22 cellular contexts compared by ENCODE assay signal in genomic region chr12:62267026-62267425, GRCh38. TPM values are rescaled to one million over a fixed set of nuclear protein-coding genes. Genes with fewer than 3 reads are reported as not detected.
DNase-seq lines count a peak whose midpoint lies in the region; ATAC-seq and FAIRE-seq lines count a peak whose summit lies in the region.
"Had no signal": no experiment of that assay in that cellular context is flagged by ENCODE, and none has a peak within 500 bp of the region (broad histone marks: within the 10 kb centered on the region; RNA-seq: fewer than 3 reads in every experiment).

No MANE protein-coding gene starts in this region.

- no peaks in the 10 kb centered on the region for H3K27me3 Mint-ChIP-seq in activated CD8-positive, alpha-beta memory T cell treated with anti-CD3 and anti-CD28 coated beads, Interleukin-2, amount 10 ng/mL, durations not matched to agents 7 days and 5 days
- no peaks in the 10 kb centered on the region for H3K27me3 Mint-ChIP-seq in activated CD8-positive, alpha-beta T cell treated with anti-CD3 and anti-CD28 coated beads, Interleukin-2, amount 10 ng/mL, durations not matched to agents 7 days and 5 days (ENCODE audit: low read depth)
- no peaks in the 10 kb centered on the region for H3K27me3 Mint-ChIP-seq in naive thymus-derived CD8-positive, alpha-beta T cell
- H3K27me3 Mint-ChIP-seq in stimulated activated naive B cell treated with anti-CD40 and anti-IgM and Interleukin-4, amounts not matched to agents 10 μg/mL and 1 μg/mL and 100 μg/mL, for 72 hours = no peaks in the 10 kb centered on the region

- POLR2A ChIA-PET in activated CD8-positive, alpha-beta T cell treated with anti-CD3 and anti-CD28 coated beads, Interleukin-2, amount 10 ng/mL, durations not matched to agents 7 days and 5 days (lab: Charles Lee) = interaction anchor here (1.2 kb wide), 1 partner anchor 13 kb away, joined by 3 read pairs; no protein-coding TSS in a partner anchor
- POLR2A ChIA-PET in naive thymus-derived CD8-positive, alpha-beta T cell (lab: Charles Lee) = no interaction called here

- H3K36me3 Mint-ChIP-seq in activated CD8-positive, alpha-beta memory T cell treated with anti-CD3 and anti-CD28 coated beads, Interleukin-2, amount 10 ng/mL, durations not matched to agents 7 days and 5 days = peaks cover 45% of the 10 kb centered on the region
- peaks cover 53% of the 10 kb centered on the region for H3K36me3 Mint-ChIP-seq in activated CD8-positive, alpha-beta T cell treated with anti-CD3 and anti-CD28 coated beads, Interleukin-2, amount 10 ng/mL, durations not matched to agents 7 days and 5 days (ENCODE audit: low read depth)
- H3K36me3 Mint-ChIP-seq in naive thymus-derived CD8-positive, alpha-beta T cell = peaks cover 0 to 27% (median 6%) of the 10 kb centered on the region in 3 donors
- H3K36me3 Mint-ChIP-seq in stimulated activated naive B cell treated with anti-CD40 and anti-IgM and Interleukin-4, amounts not matched to agents 10 μg/mL and 1 μg/mL and 100 μg/mL, for 72 hours = peaks cover 15 to 21% of the 10 kb centered on the region in 2 donors

- peak; percentile 6 for FAIRE-seq in G401.6 (lab: Jason Lieb, UNC)
- FAIRE-seq: A549, frontal cortex had no signal

- H3K27ac Mint-ChIP-seq in activated CD8-positive, alpha-beta memory T cell treated with anti-CD3 and anti-CD28 coated beads, Interleukin-2, amount 10 ng/mL, durations not matched to agents 7 days and 5 days = peak overlapping the region; percentile 64
- peak overlapping the region; percentile 35 for H3K27ac Mint-ChIP-seq in activated CD8-positive, alpha-beta T cell treated with anti-CD3 and anti-CD28 coated beads, Interleukin-2, amount 10 ng/mL, durations not matched to agents 7 days and 5 days
- peak overlapping the region in 5 of 10 donors; percentile 7 to 76 (median 16) for H3K27ac Mint-ChIP-seq in naive thymus-derived CD8-positive, alpha-beta T cell
- no peak overlapping the region for H3K27ac Mint-ChIP-seq in stimulated activated naive B cell treated with anti-CD40 and anti-IgM and Interleukin-4, amounts not matched to agents 10 μg/mL and 1 μg/mL and 100 μg/mL, for 72 hours

- no peak for ATAC-seq in activated CD8-positive, alpha-beta memory T cell treated with anti-CD3 and anti-CD28 coated beads, Interleukin-2, amount 10 ng/mL, durations not matched to agents 7 days and 5 days
- ATAC-seq in activated CD8-positive, alpha-beta T cell treated with anti-CD3 and anti-CD28 coated beads, Interleukin-2, amount 10 ng/mL, durations not matched to agents 7 days and 5 days = no peak
- no peak for ATAC-seq in naive thymus-derived CD8-positive, alpha-beta T cell
- no peak for ATAC-seq in stimulated activated naive B cell treated with anti-CD40 and anti-IgM and Interleukin-4, amounts not matched to agents 10 μg/mL and 1 μg/mL and 100 μg/mL, for 72 hours (replicated peaks)
- ATAC-seq: A549 had no signal

- H3K4me3 Mint-ChIP-seq in activated CD8-positive, alpha-beta memory T cell treated with anti-CD3 and anti-CD28 coated beads, Interleukin-2, amount 10 ng/mL, durations not matched to agents 7 days and 5 days = no peak overlapping the region
- no peak overlapping the region for H3K4me3 Mint-ChIP-seq in activated CD8-positive, alpha-beta T cell treated with anti-CD3 and anti-CD28 coated beads, Interleukin-2, amount 10 ng/mL, durations not matched to agents 7 days and 5 days
- peak overlapping the region in 8 of 10 donors; percentile 5 to 65 (median 49) for H3K4me3 Mint-ChIP-seq in naive thymus-derived CD8-positive, alpha-beta T cell
- no peak overlapping the region for H3K4me3 Mint-ChIP-seq in stimulated activated naive B cell treated with anti-CD40 and anti-IgM and Interleukin-4, amounts not matched to agents 10 μg/mL and 1 μg/mL and 100 μg/mL, for 72 hours

- no peak for DNase-seq in activated CD8-positive, alpha-beta memory T cell treated with anti-CD3 and anti-CD28 coated beads, Interleukin-2, amount 10 ng/mL, durations not matched to agents 7 days and 5 days
- DNase-seq in activated CD8-positive, alpha-beta memory T cell treated with anti-CD3 and anti-CD28 coated beads, Interleukin-2, amount 50 U/mL, for 48 hours = no peak
- no peak for DNase-seq in activated CD8-positive, alpha-beta T cell treated with anti-CD3 and anti-CD28 coated beads, Interleukin-2, amount 10 ng/mL, durations not matched to agents 7 days and 5 days
- no peak for DNase-seq in naive thymus-derived CD8-positive, alpha-beta T cell
- DNase-seq in NCI-H226 (no peak), retina (no peak)
- DNase-seq in stimulated activated naive B cell treated with anti-CD40 and anti-IgM and Interleukin-4, amounts not matched to agents 10 μg/mL and 1 μg/mL and 100 μg/mL, for 72 hours = no peak
- DNase-seq: activated CD4-positive, alpha-beta T cell treated with anti-CD3 and anti-CD28 coated beads for 1 hour; activated CD8-positive, alpha-beta memory T cell treated with anti-CD3 and anti-CD28 coated beads, Interleukin-2, amount 50 U/mL, for 4 hours; amniotic stem cell; C1 segment of cervical spinal cord; central memory CD4-positive, alpha-beta T cell; NCI-H2171 treated with DMSO at 0.1 percent for 48 hours; OCI-M1; SIG-M5; sigmoid colon; stimulated activated CD4-positive, alpha-beta T cell treated with anti-CD3 and anti-CD28 coated beads, Interleukin-1b, Interleukin-23, amount 100 ng/mL, for 48 hours; T1000; uterus had no signal

- H3K4me1 Mint-ChIP-seq in activated CD8-positive, alpha-beta memory T cell treated with anti-CD3 and anti-CD28 coated beads, Interleukin-2, amount 10 ng/mL, durations not matched to agents 7 days and 5 days = peaks cover 69% of the 10 kb centered on the region
- peaks cover 79% of the 10 kb centered on the region for H3K4me1 Mint-ChIP-seq in activated CD8-positive, alpha-beta T cell treated with anti-CD3 and anti-CD28 coated beads, Interleukin-2, amount 10 ng/mL, durations not matched to agents 7 days and 5 days (ENCODE audit: low read depth)
- peaks cover 34 to 92% (median 80%) of the 10 kb centered on the region in 4 donors for H3K4me1 Mint-ChIP-seq in naive thymus-derived CD8-positive, alpha-beta T cell
- H3K4me1 Mint-ChIP-seq in stimulated activated naive B cell treated with anti-CD40 and anti-IgM and Interleukin-4, amounts not matched to agents 10 μg/mL and 1 μg/mL and 100 μg/mL, for 72 hours = peaks cover 25 to 77% of the 10 kb centered on the region in 2 donors

- CTCF ChIA-PET in activated CD8-positive, alpha-beta memory T cell treated with anti-CD3 and anti-CD28 coated beads, Interleukin-2, amount 10 ng/mL, durations not matched to agents 7 days and 5 days (lab: Charles Lee) = no interaction called here
- CTCF ChIA-PET in activated CD8-positive, alpha-beta T cell treated with anti-CD3 and anti-CD28 coated beads, Interleukin-2, amount 10 ng/mL, durations not matched to agents 7 days and 5 days (lab: Charles Lee) = interaction anchor here (1.1 to 1.2 kb wide), 2 partner anchors 25 to 168 kb away, joined by 3 read pairs; no protein-coding TSS in a partner anchor

- H3K9me3 Mint-ChIP-seq in activated CD8-positive, alpha-beta memory T cell treated with anti-CD3 and anti-CD28 coated beads, Interleukin-2, amount 10 ng/mL, durations not matched to agents 7 days and 5 days (ENCODE audit: low read depth) = no peaks in the 10 kb centered on the region
- no peaks in the 10 kb centered on the region for H3K9me3 Mint-ChIP-seq in activated CD8-positive, alpha-beta T cell treated with anti-CD3 and anti-CD28 coated beads, Interleukin-2, amount 10 ng/mL, durations not matched to agents 7 days and 5 days (ENCODE audit: insufficient read depth)
- no peaks in the 10 kb centered on the region for H3K9me3 Mint-ChIP-seq in naive thymus-derived CD8-positive, alpha-beta T cell
- no peaks in the 10 kb centered on the region for H3K9me3 Mint-ChIP-seq in stimulated activated naive B cell treated with anti-CD40 and anti-IgM and Interleukin-4, amounts not matched to agents 10 μg/mL and 1 μg/mL and 100 μg/mL, for 72 hours

RNA-seq across cellular contexts. Expression of gene USP15, which starts 6.8 kb away (rescaled TPM):
- 100 to 1,000 TPM; 126 to 161 TPM for total RNA-seq in activated CD8-positive, alpha-beta memory T cell treated with anti-CD3 and anti-CD28 coated beads, Interleukin-2, amount 10 ng/mL, durations not matched to agents 7 days and 5 days
- total RNA-seq in activated CD8-positive, alpha-beta T cell treated with anti-CD3 and anti-CD28 coated beads, Interleukin-2, amount 10 ng/mL, durations not matched to agents 7 days and 5 days = 100 to 1,000 TPM; 159 to 160 TPM
- 100 to 1,000 TPM; 153 to 164 TPM for total RNA-seq in naive thymus-derived CD8-positive, alpha-beta T cell
- polyA plus RNA-seq in naive thymus-derived CD8-positive, alpha-beta T cell = 10 to 100 TPM; 49.1 to 57.0 (median 54.6) TPM

Comparison
In these comparisons a context has a peak if more than half of its experiments do, and no peak if none do; other contexts are left out.
1. H3K4me3 Mint-ChIP-seq: peak in naive thymus-derived CD8-positive, alpha-beta T cell (8 of 10); none in activated CD8-positive, alpha-beta memory T cell treated with anti-CD3 and anti-CD28 coated beads, Interleukin-2, amount 10 ng/mL, durations not matched to agents 7 days and 5 days (single experiment), activated CD8-positive, alpha-beta T cell treated with anti-CD3 and anti-CD28 coated beads, Interleukin-2, amount 10 ng/mL, durations not matched to agents 7 days and 5 days (single experiment) and stimulated activated naive B cell treated with anti-CD40 and anti-IgM and Interleukin-4, amounts not matched to agents 10 μg/mL and 1 μg/mL and 100 μg/mL, for 72 hours (0 of 2).